ENCODE assay signal across 1 cellular context in the genomic region with DNA sequence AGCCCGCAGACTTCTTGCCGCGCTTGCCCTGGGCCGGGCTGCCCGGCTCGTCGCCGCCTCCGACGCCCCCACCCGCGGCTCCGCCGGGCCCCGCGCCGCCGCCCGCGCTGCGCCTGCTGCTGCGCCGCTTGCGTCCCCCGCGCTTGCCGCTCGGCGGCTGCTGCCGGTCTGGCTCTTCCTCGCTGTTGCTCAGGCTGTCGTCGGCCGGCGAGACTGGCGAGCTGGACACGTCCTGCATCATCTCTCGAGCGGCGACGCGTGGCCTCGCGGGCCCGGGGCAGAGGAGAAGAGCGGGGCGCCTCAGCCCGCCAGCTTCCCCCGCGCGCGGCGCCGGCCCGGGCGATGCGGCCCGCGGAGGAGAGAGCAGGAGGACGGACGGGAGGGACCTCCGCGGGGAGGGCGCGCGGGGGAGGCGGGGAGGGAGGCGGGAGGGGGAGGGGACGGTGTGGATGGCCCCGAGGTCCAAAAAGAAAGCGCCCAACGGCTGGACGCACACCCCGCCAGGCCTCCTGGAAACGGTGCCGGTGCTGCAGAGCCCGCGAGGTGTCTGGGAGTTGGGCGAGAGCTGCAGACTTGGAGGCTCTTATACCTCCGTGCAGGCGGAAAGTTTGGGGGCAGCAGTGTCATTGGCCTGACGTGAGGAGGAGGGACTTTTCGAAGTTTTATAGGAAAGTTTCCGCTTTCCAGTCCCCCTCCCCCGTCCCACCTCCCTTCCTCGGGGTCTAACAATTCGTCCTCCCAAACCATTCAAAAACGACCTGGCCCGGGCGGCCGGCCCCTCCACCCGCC.
TF ChIP-seq lines count a peak whose summit lies in the region.

Gene TWIST1 (minus strand): TSS at position 556 of the 789 bp plus-strand sequence. CDS start 315 bp downstream, at position 241.

TF ChIP-seq in HEK293, 187 proteins besides CTCF, POLR2A, EP300 and RAD21 (continued from another document):
- TF ChIP-seq, protein P1, sequence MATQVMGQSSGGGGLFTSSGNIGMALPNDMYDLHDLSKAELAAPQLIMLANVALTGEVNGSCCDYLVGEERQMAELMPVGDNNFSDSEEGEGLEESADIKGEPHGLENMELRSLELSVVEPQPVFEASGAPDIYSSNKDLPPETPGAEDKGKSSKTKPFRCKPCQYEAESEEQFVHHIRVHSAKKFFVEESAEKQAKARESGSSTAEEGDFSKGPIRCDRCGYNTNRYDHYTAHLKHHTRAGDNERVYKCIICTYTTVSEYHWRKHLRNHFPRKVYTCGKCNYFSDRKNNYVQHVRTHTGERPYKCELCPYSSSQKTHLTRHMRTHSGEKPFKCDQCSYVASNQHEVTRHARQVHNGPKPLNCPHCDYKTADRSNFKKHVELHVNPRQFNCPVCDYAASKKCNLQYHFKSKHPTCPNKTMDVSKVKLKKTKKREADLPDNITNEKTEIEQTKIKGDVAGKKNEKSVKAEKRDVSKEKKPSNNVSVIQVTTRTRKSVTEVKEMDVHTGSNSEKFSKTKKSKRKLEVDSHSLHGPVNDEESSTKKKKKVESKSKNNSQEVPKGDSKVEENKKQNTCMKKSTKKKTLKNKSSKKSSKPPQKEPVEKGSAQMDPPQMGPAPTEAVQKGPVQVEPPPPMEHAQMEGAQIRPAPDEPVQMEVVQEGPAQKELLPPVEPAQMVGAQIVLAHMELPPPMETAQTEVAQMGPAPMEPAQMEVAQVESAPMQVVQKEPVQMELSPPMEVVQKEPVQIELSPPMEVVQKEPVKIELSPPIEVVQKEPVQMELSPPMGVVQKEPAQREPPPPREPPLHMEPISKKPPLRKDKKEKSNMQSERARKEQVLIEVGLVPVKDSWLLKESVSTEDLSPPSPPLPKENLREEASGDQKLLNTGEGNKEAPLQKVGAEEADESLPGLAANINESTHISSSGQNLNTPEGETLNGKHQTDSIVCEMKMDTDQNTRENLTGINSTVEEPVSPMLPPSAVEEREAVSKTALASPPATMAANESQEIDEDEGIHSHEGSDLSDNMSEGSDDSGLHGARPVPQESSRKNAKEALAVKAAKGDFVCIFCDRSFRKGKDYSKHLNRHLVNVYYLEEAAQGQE (tag by site-specific recombination; IDR thresholded peaks at IDR 0.05) = no peak
- no peak for TF ChIP-seq YY2 (tag by site-specific recombination; IDR thresholded peaks at IDR 0.05)
- no peak for TF ChIP-seq ZNF2 (tag by site-specific recombination; IDR thresholded peaks at IDR 0.05)
- TF ChIP-seq ZNF140 (tag by site-specific recombination; IDR thresholded peaks at IDR 0.05) = no peak
- peak; percentile 32; the same call in 1 of the 2 replicates for TF ChIP-seq GLIS2 (tag by site-specific recombination; IDR thresholded peaks at IDR 0.05)
- no peak for TF ChIP-seq ZNF175 (tag by site-specific recombination; IDR thresholded peaks at IDR 0.05)
- TF ChIP-seq, protein P2, sequence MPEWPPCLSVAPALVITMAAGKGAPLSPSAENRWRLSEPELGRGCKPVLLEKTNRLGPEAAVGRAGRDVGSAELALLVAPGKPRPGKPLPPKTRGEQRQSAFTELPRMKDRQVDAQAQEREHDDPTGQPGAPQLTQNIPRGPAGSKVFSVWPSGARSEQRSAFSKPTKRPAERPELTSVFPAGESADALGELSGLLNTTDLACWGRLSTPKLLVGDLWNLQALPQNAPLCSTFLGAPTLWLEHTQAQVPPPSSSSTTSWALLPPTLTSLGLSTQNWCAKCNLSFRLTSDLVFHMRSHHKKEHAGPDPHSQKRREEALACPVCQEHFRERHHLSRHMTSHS (tag by site-specific recombination; IDR thresholded peaks at IDR 0.05) = no peak
- no peak for TF ChIP-seq ZNF10 (tag by site-specific recombination; IDR thresholded peaks at IDR 0.05)
- TF ChIP-seq WT1 (tag by site-specific recombination; IDR thresholded peaks at IDR 0.05) = no peak
- TF ChIP-seq ZNF37A (tag by site-specific recombination; IDR thresholded peaks at IDR 0.05) = no peak
